In genomic region chr12:46365951-46366379, GRCh38 we compare ENCODE assay signal across 1 cellular context.
A peak's percentile ranks its signal among the peaks of the same experiment; 100 is the strongest.
TF ChIP-seq lines count a peak whose summit lies in the region.

No MANE protein-coding gene starts in this region.

TF ChIP-seq in HepG2, 621 proteins besides CTCF, POLR2A, EP300 and RAD21 (continued from another document and continues in another):
- peak; percentile 35; the same call in 1 of the 2 replicates for TF ChIP-seq ATF1 (CRISPR knock-in tag; IDR thresholded peaks at IDR 0.05)
- no peak for TF ChIP-seq BCL6 (CRISPR knock-in tag; IDR thresholded peaks at IDR 0.05)
- no peak for TF ChIP-seq ZKSCAN8 (CRISPR knock-in tag; IDR thresholded peaks at IDR 0.05; ENCODE audit: borderline replicate concordance)
- TF ChIP-seq POLR2AphosphoS5 (IDR thresholded peaks at IDR 0.05; ENCODE audit: low read depth, low read length) = peak; percentile 73
- TF ChIP-seq SATB2 (CRISPR knock-in tag; IDR thresholded peaks at IDR 0.05) = no peak
- 0 out of 2 replicates have a peak, but pooled peaks have one; percentile 20 for TF ChIP-seq ZNF331 (CRISPR knock-in tag; IDR thresholded peaks at IDR 0.05)
- no peak for TF ChIP-seq MXD4 (CRISPR knock-in tag; IDR thresholded peaks at IDR 0.05)
- no peak for TF ChIP-seq ZBTB4 (CRISPR knock-in tag; IDR thresholded peaks at IDR 0.05; ENCODE audit: borderline replicate concordance)
- 0 out of 2 replicates have a peak, but pooled peaks have one; percentile 31 for TF ChIP-seq HMG20A (CRISPR knock-in tag; IDR thresholded peaks at IDR 0.05; ENCODE audit: borderline replicate concordance)
- TF ChIP-seq RBM22 (optimal IDR thresholded peaks at IDR 0.05; ENCODE audit: low read length) = peak; percentile 98
- no peak for TF ChIP-seq KMT2B (CRISPR knock-in tag; IDR thresholded peaks at IDR 0.05)
- TF ChIP-seq ZNF652 (CRISPR knock-in tag; IDR thresholded peaks at IDR 0.05; ENCODE audit: borderline replicate concordance, low read depth) = no peak
- no peak for TF ChIP-seq MAFG (CRISPR knock-in tag; IDR thresholded peaks at IDR 0.05)
- TF ChIP-seq FOXA3 (CRISPR knock-in tag; IDR thresholded peaks at IDR 0.05) = peak; percentile 59
- TF ChIP-seq POLR2AphosphoS2 (IDR thresholded peaks at IDR 0.05; ENCODE audit: low read depth, low read length) = peak; percentile 85; the same call in 1 of the 2 replicates
- TF ChIP-seq HDAC1 (CRISPR knock-in tag; IDR thresholded peaks at IDR 0.05) = no peak
- 0 out of 2 replicates have a peak, but pooled peaks have one; percentile 26 for TF ChIP-seq ZNF878 (CRISPR knock-in tag; IDR thresholded peaks at IDR 0.05)
- TF ChIP-seq ZMYM4 (CRISPR knock-in tag; IDR thresholded peaks at IDR 0.05) = no peak
- no peak for TF ChIP-seq DNMT3B (CRISPR knock-in tag; conservative IDR thresholded peaks at IDR 0.05)
- TF ChIP-seq ZNF350 (CRISPR knock-in tag; IDR thresholded peaks at IDR 0.05; ENCODE audit: borderline replicate concordance, low read depth) = no peak
- no peak for TF ChIP-seq HNRNPL (IDR thresholded peaks at IDR 0.05; ENCODE audit: low read depth, low read length)
- no peak for TF ChIP-seq YEATS4 (CRISPR knock-in tag; IDR thresholded peaks at IDR 0.05; ENCODE audit: borderline replicate concordance)
- peak; percentile 7; the same call in 1 of the 2 replicates for TF ChIP-seq THRA (CRISPR knock-in tag; IDR thresholded peaks at IDR 0.05; ENCODE audit: borderline replicate concordance)
- no peak for TF ChIP-seq JUN (CRISPR knock-in tag; IDR thresholded peaks at IDR 0.05)
- TF ChIP-seq IRX3 (CRISPR knock-in tag; IDR thresholded peaks at IDR 0.05; ENCODE audit: borderline replicate concordance, low read depth) = no peak
- TF ChIP-seq AFF4 (CRISPR knock-in tag; IDR thresholded peaks at IDR 0.05) = peak; percentile 83; the same call in 1 of the 2 replicates
- TF ChIP-seq NR0B2 (CRISPR knock-in tag; IDR thresholded peaks at IDR 0.05) = no peak
- no peak for TF ChIP-seq ERF (CRISPR knock-in tag; IDR thresholded peaks at IDR 0.05)
- TF ChIP-seq PATZ1 (CRISPR knock-in tag; IDR thresholded peaks at IDR 0.05) = no peak
- TF ChIP-seq ZNF7 (CRISPR knock-in tag; IDR thresholded peaks at IDR 0.05) = no peak
- TF ChIP-seq NR2C2 (CRISPR knock-in tag; IDR thresholded peaks at IDR 0.05; ENCODE audit: borderline replicate concordance) = no peak
- no peak for TF ChIP-seq ZBTB43 (CRISPR knock-in tag; conservative IDR thresholded peaks at IDR 0.05)
- TF ChIP-seq RARA (CRISPR knock-in tag; IDR thresholded peaks at IDR 0.05) = peak; percentile 5; the same call in 1 of the 2 replicates
- TF ChIP-seq SOX5 (CRISPR knock-in tag; IDR thresholded peaks at IDR 0.05; ENCODE audit: borderline replicate concordance) = 0 out of 2 replicates have a peak, but pooled peaks have one; percentile 6
- 0 out of 2 replicates have a peak, but pooled peaks have one; percentile 17 for TF ChIP-seq FOXP4 (CRISPR knock-in tag; IDR thresholded peaks at IDR 0.05)
- no peak for TF ChIP-seq SPEN (CRISPR knock-in tag; IDR thresholded peaks at IDR 0.05; ENCODE audit: low read depth)
- TF ChIP-seq ZNF33A (CRISPR knock-in tag; IDR thresholded peaks at IDR 0.05; ENCODE audit: borderline replicate concordance) = 0 out of 2 replicates have a peak, but pooled peaks have one; percentile 51
- TF ChIP-seq PBX3 (CRISPR knock-in tag; IDR thresholded peaks at IDR 0.05; ENCODE audit: borderline replicate concordance) = 0 out of 2 replicates have a peak, but pooled peaks have one; percentile 20
- no peak for TF ChIP-seq FOXP1 (IDR thresholded peaks at IDR 0.05)
- peak; percentile 15; the same call in 1 of the 2 replicates for TF ChIP-seq FOXP1 (CRISPR knock-in tag; IDR thresholded peaks at IDR 0.05)
- no peak for TF ChIP-seq CCAR2 (optimal IDR thresholded peaks at IDR 0.05; ENCODE audit: low read depth, low read length)
- TF ChIP-seq MIXL1 (CRISPR knock-in tag; IDR thresholded peaks at IDR 0.05) = peak; percentile 18; the same call in 1 of the 2 replicates
- no peak for TF ChIP-seq GABPA (IDR thresholded peaks at IDR 0.05; ENCODE audit: low read depth, low read length)
- TF ChIP-seq GABPA (CRISPR knock-in tag; IDR thresholded peaks at IDR 0.05; ENCODE audit: low read depth) = no peak
- peak in 1 of 2 experiments; percentile 38; a peak in 1 of 4 replicates for TF ChIP-seq KLF16 (CRISPR knock-in tag; IDR thresholded peaks at IDR 0.05)
- no peak for TF ChIP-seq IRF9 (CRISPR knock-in tag; IDR thresholded peaks at IDR 0.05; ENCODE audit: borderline replicate concordance)
- TF ChIP-seq SAP130 (CRISPR knock-in tag; IDR thresholded peaks at IDR 0.05; ENCODE audit: low read depth) = 0 out of 2 replicates have a peak, but pooled peaks have one; percentile 37
- no peak for TF ChIP-seq TCF7L2 (IDR thresholded peaks at IDR 0.05; ENCODE audit: low read depth, low read length)
- no peak for TF ChIP-seq HNF4A (CRISPR knock-in tag; IDR thresholded peaks at IDR 0.05)
- TF ChIP-seq SNRNP70 (IDR thresholded peaks at IDR 0.05; ENCODE audit: low read depth, low read length) = no peak; the same call in 1 of the 2 replicates
- TF ChIP-seq ZNF136 (CRISPR knock-in tag; IDR thresholded peaks at IDR 0.05; ENCODE audit: low read depth) = no peak
